In the genomic region with DNA sequence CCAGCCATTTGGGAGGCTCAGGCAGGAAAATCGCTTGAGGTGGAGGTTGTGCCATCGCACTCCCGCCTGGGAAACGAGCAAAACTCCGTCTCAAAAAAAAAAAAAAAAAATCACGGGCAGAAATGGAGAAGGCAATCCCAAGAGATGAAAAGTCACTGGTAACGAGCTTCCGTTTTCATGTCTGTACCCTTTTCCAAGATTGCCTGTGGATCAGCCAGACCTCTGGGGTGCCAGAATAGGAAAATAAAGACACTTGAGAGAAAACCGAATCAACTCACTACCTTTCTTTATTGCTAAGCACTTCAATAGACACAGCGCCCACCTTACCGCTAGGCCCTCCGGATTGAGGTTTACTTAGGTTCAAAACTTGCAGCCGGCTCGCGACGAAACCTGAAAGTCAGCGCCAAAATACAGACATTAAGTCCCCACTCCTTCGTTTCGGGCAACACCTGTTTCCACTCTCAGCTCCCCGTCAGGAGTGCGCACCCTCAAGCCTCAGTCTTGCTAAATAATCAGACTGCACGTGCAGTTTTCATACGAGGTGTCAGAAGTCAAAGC, we compare ENCODE assay signal across 8 cellular contexts. TPM values are rescaled to one million over a fixed set of nuclear protein-coding genes. Genes with fewer than 3 reads are reported as not detected.
DNase-seq lines count a peak whose midpoint lies in the region; ATAC-seq, FAIRE-seq and TF ChIP-seq lines count a peak whose summit lies in the region.

No MANE protein-coding gene starts in this region.

- peak overlapping the region; percentile 100 for H3K4me3 ChIP-seq in HFF-Myc (replicated peaks; ENCODE audit: low read depth, low read length)
- H3K4me3 ChIP-seq in astrocyte of the cerebellum (ENCODE audit: low read depth, low read length): peak overlapping the region; percentile 97
- peak overlapping the region; percentile 96 for H3K4me3 ChIP-seq in upper lobe of right lung

- H3K36me3 Mint-ChIP-seq in memory B cell: peaks cover 3% of the 10 kb centered on the region

- ATAC-seq in memory B cell (ENCODE audit: low read depth): no peak
- no peak for ATAC-seq in upper lobe of right lung
- ATAC-seq in omental fat pad (ENCODE audit: low FRiP score): no peak

- no peaks in the 10 kb centered on the region for H3K9me3 ChIP-seq in upper lobe of right lung

- in situ Hi-C loops in astrocyte of the cerebellum (cut with HindIII; ENCODE audit: low sequenced_read_pairs): no loop called here

- H3K4me1 Mint-ChIP-seq in memory B cell: peaks cover 56% of the 10 kb centered on the region

- H3K27ac ChIP-seq in 22Rv1: peak overlapping the region; percentile 94
- H3K27ac ChIP-seq in upper lobe of right lung: peak overlapping the region; percentile 90

- no peaks in the 10 kb centered on the region for H3K9me3 Mint-ChIP-seq in memory B cell

- intact Hi-C loops in upper lobe of right lung (cut with DNase I): no loop called here

- H3K4me1 ChIP-seq in upper lobe of right lung: peaks cover 74% of the 10 kb centered on the region

- no peaks in the 10 kb centered on the region for H3K27me3 Mint-ChIP-seq in memory B cell

- TF ChIP-seq CTCF in 22Rv1 (IDR thresholded peaks at IDR 0.05) (no peak), HFF-Myc (IDR thresholded peaks at IDR 0.05; ENCODE audit: low read depth, low read length, missing control alignments) (no peak), astrocyte of the cerebellum (IDR thresholded peaks at IDR 0.05; ENCODE audit: low read depth, low read length, missing control alignments) (no peak), upper lobe of right lung (IDR thresholded peaks at IDR 0.05) (no peak), omental fat pad (IDR thresholded peaks at IDR 0.05) (no peak)

- H3K4me3 Mint-ChIP-seq in memory B cell: peak overlapping the region; percentile 84

- FAIRE-seq in HTR-8/SVneo (lab: Jason Lieb, UNC): no peak

- no peak for DNase-seq in HFF-Myc (ENCODE audit: extremely low read depth, low read depth)
- no peak for DNase-seq in astrocyte of the cerebellum (ENCODE audit: low read depth)
- DNase-seq in memory B cell (ENCODE audit: low spot score in 2 of 2): peak in 1 of 2 donors; percentile 41
- DNase-seq in upper lobe of right lung: no peak
- DNase-seq in HTR-8/SVneo (ENCODE audit: insufficient read length, low spot score): no peak
- DNase-seq in globus pallidus (ENCODE audit: low spot score): no peak
- no peak for DNase-seq in omental fat pad (ENCODE audit: low spot score)

- H3K36me3 ChIP-seq in upper lobe of right lung: peaks cover 17% of the 10 kb centered on the region

- H3K27me3 ChIP-seq in upper lobe of right lung: no peaks in the 10 kb centered on the region

- peak overlapping the region; percentile 80 for H3K27ac Mint-ChIP-seq in memory B cell

RNA-seq across cellular contexts. Expression of gene TRAF7, which starts 1.0 kb away (rescaled TPM):
- total RNA-seq in upper lobe of right lung (64.3 TPM), omental fat pad (10 to 100 TPM; 31.9 to 42.7 (median 34.3) TPM)

RNA-seq across cellular contexts. Expression of gene RAB26, which starts 6.2 kb away (rescaled TPM):
- total RNA-seq in upper lobe of right lung (0.67 TPM), omental fat pad (1 to 10 TPM in 2 of 4 donors, under 1 TPM in 1, not detected in 1; 0.19 to 2.0 (median 1.1) TPM)

RNA-seq across cellular contexts. Expression of gene PKD1, which starts 18.9 kb away (rescaled TPM):
- total RNA-seq in upper lobe of right lung: 84.8 TPM
- total RNA-seq in omental fat pad: 100 to 1,000 TPM in 2 of 4 donors, 10 to 100 TPM in 2; 86.4 to 214 (median 121) TPM

RNA-seq across cellular contexts. Expression of gene CASKIN1, which starts 41.8 kb away (rescaled TPM):
- total RNA-seq in upper lobe of right lung (0.06 TPM), omental fat pad (under 1 TPM; 0.12 to 0.19 (median 0.14) TPM)

RNA-seq across cellular contexts. Expression of gene MLST8, which starts 50.6 kb away (rescaled TPM):
- 29.9 TPM for total RNA-seq in upper lobe of right lung
- total RNA-seq in omental fat pad: 10 to 100 TPM; 29.8 to 44.6 (median 34.6) TPM
